ENCODE assay signal across 19 cellular contexts in genomic region chr10:130631139-130631864, GRCh38.
A peak's percentile ranks its signal among the peaks of the same experiment; 100 is the strongest.
DNase-seq lines count a peak whose midpoint lies in the region; ATAC-seq and TF ChIP-seq lines count a peak whose summit lies in the region.
"Had no signal": no experiment of that assay in that cellular context is flagged by ENCODE, and none has a peak within 500 bp of the region (broad histone marks: within the 10 kb centered on the region; RNA-seq: fewer than 3 reads in every experiment).

No MANE protein-coding gene starts in this region.

- TF ChIP-seq CTCF in choroid plexus epithelial cell (conservative IDR thresholded peaks at IDR 0.05; ENCODE audit: low read depth, low read length) (no peak), smooth muscle cell (IDR thresholded peaks at IDR 0.05; ENCODE audit: borderline replicate concordance, insufficient read depth, poor library complexity, severe bottlenecking) (no peak)

- ATAC-seq in HG03342 (IDR thresholded peaks at IDR 0.05; ENCODE audit: unreplicated experiment), result no peak
- ATAC-seq: activated naive CD4-positive, alpha-beta T cell treated with anti-CD3 and anti-CD28 coated beads, Interleukin-2, amount 50 U/mL, for 72 hours; foreskin keratinocyte; HCT116; T-helper 17 cell had no signal

- H3K27ac ChIP-seq in smooth muscle cell (ENCODE audit: low read depth), result no peak overlapping the region
- H3K27ac ChIP-seq: C4-2B, foreskin keratinocyte, parathyroid adenoma had no signal

- H3K27me3 Mint-ChIP-seq in activated T-helper 2 cell treated with anti-CD3 and anti-CD28 coated beads, Interferon-gamma antibody, Interleukin-2, Interleukin-4, amounts not matched to agents 10 μg/mL and 5 μg/mL and 100 μg/mL, durations not matched to agents 14 hours and 24 hours and 36 hours (ENCODE audit: low read depth), result peaks cover 2% of the 10 kb centered on the region

- intact Hi-C loops in activated T-helper 2 cell treated with anti-CD3 and anti-CD28 coated beads, Interferon-gamma antibody, Interleukin-2, Interleukin-4, amounts not matched to agents 10 μg/mL and 5 μg/mL and 100 μg/mL, durations not matched to agents 14 hours and 24 hours and 36 hours (cut with micrococcal nuclease), result no loop called here

- H2AFZ ChIP-seq in smooth muscle cell (ENCODE audit: low read depth), result peak overlapping the region; percentile 54
- H2AFZ ChIP-seq: parathyroid adenoma had no signal

- no peaks in the 10 kb centered on the region for H3F3A ChIP-seq in smooth muscle cell (ENCODE audit: low read depth)

- no peaks in the 10 kb centered on the region for H3K4me1 ChIP-seq in smooth muscle cell (ENCODE audit: low read depth)
- H3K4me1 ChIP-seq: foreskin keratinocyte, parathyroid adenoma had no signal

- H3K9me3 ChIP-seq in smooth muscle cell (replicated peaks; ENCODE audit: low read depth), result no peaks in the 10 kb centered on the region

- H3K4me3 ChIP-seq in choroid plexus epithelial cell (ENCODE audit: low read depth, low read length) (no peak overlapping the region), smooth muscle cell (no peak overlapping the region)

- H3K4me2 ChIP-seq in smooth muscle cell, result no peak overlapping the region

- H3K9me3 Mint-ChIP-seq in activated T-helper 2 cell treated with anti-CD3 and anti-CD28 coated beads, Interferon-gamma antibody, Interleukin-2, Interleukin-4, amounts not matched to agents 10 μg/mL and 5 μg/mL and 100 μg/mL, durations not matched to agents 14 hours and 24 hours and 36 hours, result peaks cover 3% of the 10 kb centered on the region
- H3K9me3 Mint-ChIP-seq: endodermal cell had no signal

- no peaks in the 10 kb centered on the region for H3K79me2 ChIP-seq in smooth muscle cell (ENCODE audit: low read depth)
- H3K79me2 ChIP-seq: parathyroid adenoma had no signal

- no peaks in the 10 kb centered on the region for H4K20me1 ChIP-seq in smooth muscle cell (ENCODE audit: low read depth)

- H3K4me3 Mint-ChIP-seq in activated T-helper 2 cell treated with anti-CD3 and anti-CD28 coated beads, Interferon-gamma antibody, Interleukin-2, Interleukin-4, amounts not matched to agents 10 μg/mL and 5 μg/mL and 100 μg/mL, durations not matched to agents 14 hours and 24 hours and 36 hours (ENCODE audit: low read depth), result no peak overlapping the region
- H3K4me3 Mint-ChIP-seq: endodermal cell, T-helper 17 cell had no signal

- peak; percentile 25 for DNase-seq in HT1080 (ENCODE audit: low read depth)
- peak; percentile 89 for DNase-seq in NOMO-1 treated with DMSO at 0.1 percent for 48 hours (lab: John Stamatoyannopoulos, UW; ENCODE audit: unreplicated experiment)
- DNase-seq in choroid plexus epithelial cell (ENCODE audit: low read depth), result peak; percentile 68
- DNase-seq in smooth muscle cell (lab: John Stamatoyannopoulos, UW; ENCODE audit: unreplicated experiment), result no peak
- no peak for DNase-seq in amygdala (lab: John Stamatoyannopoulos, UW)
- DNase-seq in activated T-helper 2 cell treated with anti-CD3 and anti-CD28 coated beads, Interferon-gamma antibody, Interleukin-2, Interleukin-4, amounts not matched to agents 10 μg/mL and 5 μg/mL and 100 μg/mL, durations not matched to agents 14 hours and 24 hours and 36 hours (ENCODE audit: low spot score), result no peak
- DNase-seq: activated CD4-positive, alpha-beta T cell treated with anti-CD3 and anti-CD28 coated beads for 48 hours; activated T-cell treated with anti-CD3 and anti-CD28 coated beads for 4 hours; DND-41; endodermal cell; foreskin keratinocyte; NCI-H1694; NCI-H510A treated with DMSO at 0.1 percent for 48 hours; T-helper 17 cell had no signal

- no peaks in the 10 kb centered on the region for H3K27me3 ChIP-seq in smooth muscle cell (ENCODE audit: low read depth)
- H3K27me3 ChIP-seq: foreskin keratinocyte had no signal

- no peaks in the 10 kb centered on the region for H3K36me3 Mint-ChIP-seq in activated T-helper 2 cell treated with anti-CD3 and anti-CD28 coated beads, Interferon-gamma antibody, Interleukin-2, Interleukin-4, amounts not matched to agents 10 μg/mL and 5 μg/mL and 100 μg/mL, durations not matched to agents 14 hours and 24 hours and 36 hours (ENCODE audit: low read depth)

- no peak overlapping the region for H3K9ac ChIP-seq in smooth muscle cell (ENCODE audit: low read depth)
- H3K9ac ChIP-seq: parathyroid adenoma had no signal

- H3K36me3 ChIP-seq in smooth muscle cell (ENCODE audit: low read depth), result no peaks in the 10 kb centered on the region

- H3K4me1 Mint-ChIP-seq in activated T-helper 2 cell treated with anti-CD3 and anti-CD28 coated beads, Interferon-gamma antibody, Interleukin-2, Interleukin-4, amounts not matched to agents 10 μg/mL and 5 μg/mL and 100 μg/mL, durations not matched to agents 14 hours and 24 hours and 36 hours (ENCODE audit: low read depth), result peaks cover 14% of the 10 kb centered on the region
- H3K4me1 Mint-ChIP-seq: T-helper 17 cell had no signal

- H3K27ac Mint-ChIP-seq in activated T-helper 2 cell treated with anti-CD3 and anti-CD28 coated beads, Interferon-gamma antibody, Interleukin-2, Interleukin-4, amounts not matched to agents 10 μg/mL and 5 μg/mL and 100 μg/mL, durations not matched to agents 14 hours and 24 hours and 36 hours, result no peak overlapping the region
- H3K27ac Mint-ChIP-seq: activated naive CD4-positive, alpha-beta T cell treated with anti-CD3 and anti-CD28 coated beads, Interleukin-2, amount 50 U/mL, for 72 hours; endodermal cell; T-helper 17 cell had no signal

- WGBS in smooth muscle cell (ENCODE audit: low lambda C conversion rate), result 46% methylated on average over 9 of the region's 9 CpGs

Comparison
In these comparisons a context has a peak if more than half of its experiments do, and no peak if none do; other contexts are left out.
1. DNase-seq: peak in HT1080 (single experiment), NOMO-1 treated with DMSO at 0.1 percent for 48 hours (single experiment) and choroid plexus epithelial cell (single experiment); none in smooth muscle cell (single experiment), amygdala (0 of 56) and activated T-helper 2 cell treated with anti-CD3 and anti-CD28 coated beads, Interferon-gamma antibody, Interleukin-2, Interleukin-4, amounts not matched to agents 10 μg/mL and 5 μg/mL and 100 μg/mL, durations not matched to agents 14 hours and 24 hours and 36 hours (single experiment).